ENCODE assay signal across 33 cellular contexts in genomic region chrY:15968800-15969199, GRCh38.
"Had no signal": no experiment of that assay in that cellular context is flagged by ENCODE, and none has a peak within 500 bp of the region (broad histone marks: within the 10 kb centered on the region; RNA-seq: fewer than 3 reads in every experiment).

No MANE protein-coding gene starts in this region.

- DNase-seq: Karpas-422, Kasumi-1, KG1, MG63, MM.1S, MV-4-11, NCI-H1048, NCI-H1092, NCI-H1092 treated with DMSO at 0.1 percent for 48 hours, NCI-H1105, NCI-H1105 treated with DMSO at 0.1 percent for 48 hours, NCI-H1417, NCI-H1417 treated with DMSO at 0.1 percent for 48 hours, NCI-H1436, NCI-H1436 treated with DMSO at 0.1 percent for 48 hours, NCI-H146, NCI-H1694, NCI-H1694 treated with DMSO at 0.1 percent for 48 hours, NCI-H187, NCI-H187 treated with DMSO at 0.1 percent for 48 hours, NCI-H1930, NCI-H2029, NCI-H2029 treated with DMSO at 0.1 percent for 48 hours, NCI-H2081, NCI-H2081 treated with DMSO at 0.1 percent for 48 hours, NCI-H2107, NCI-H2171, NCI-H2171 treated with DMSO at 0.1 percent for 48 hours, NCI-H2227 treated with DMSO at 0.1 percent for 48 hours, NCI-H226, NCI-H345, NCI-H446, NCI-H446 treated with DMSO at 0.1 percent for 48 hours had no signal

- H3K4me3 ChIP-seq: MG63 had no signal
